Comparison of ENCODE assay signal across 12 cellular contexts in the genomic region with DNA sequence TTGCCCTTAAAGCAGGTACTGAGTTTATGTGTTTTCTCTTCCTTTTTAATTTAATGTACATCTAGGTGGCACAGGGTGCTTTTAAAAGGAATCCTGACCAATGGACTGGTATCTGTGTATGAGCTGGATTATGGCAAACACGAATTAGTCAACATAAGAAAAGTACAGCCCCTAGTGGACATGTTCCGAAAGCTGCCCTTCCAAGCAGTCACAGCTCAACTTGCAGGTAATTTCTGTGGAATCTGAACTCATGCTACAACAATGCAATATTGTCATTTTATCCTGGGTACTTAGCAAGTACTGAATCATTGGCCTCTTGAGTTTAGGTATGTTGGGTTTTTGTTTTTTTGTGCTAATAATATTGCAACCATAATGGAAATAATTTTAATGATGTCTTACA. TPM values are rescaled to one million over a fixed set of nuclear protein-coding genes. Genes with fewer than 3 reads are reported as not detected.
A peak's percentile ranks its signal among the peaks of the same experiment; 100 is the strongest.
DNase-seq lines count a peak whose midpoint lies in the region; ATAC-seq and TF ChIP-seq lines count a peak whose summit lies in the region.
"Had no signal": no experiment of that assay in that cellular context is flagged by ENCODE, and none has a peak within 500 bp of the region (broad histone marks: within the 10 kb centered on the region; RNA-seq: fewer than 3 reads in every experiment).

No MANE protein-coding gene starts in this region.

- TF ChIP-seq CTCF in AG04450 (IDR thresholded peaks at IDR 0.05; ENCODE audit: low read depth, low read length) (peak; percentile 52), GM23338 (conservative IDR thresholded peaks at IDR 0.05; ENCODE audit: low read depth in 2 of 2) (peak; percentile 25 to 46), SU-DHL-6 (IDR thresholded peaks at IDR 0.05; ENCODE audit: insufficient read depth, low read length, poor library complexity, severe bottlenecking) (peak; percentile 24)

- H3K27ac Mint-ChIP-seq in GM23338, result no peak overlapping the region
- H3K27ac Mint-ChIP-seq: activated CD4-positive, alpha-beta T cell treated with anti-CD3 and anti-CD28 coated beads for 36 hours had no signal

- no peaks in the 10 kb centered on the region; the same call in 2 of the 3 replicates for H3K9me3 Mint-ChIP-seq in GM23338

- H3K4me2 ChIP-seq in GM23338, result no peak overlapping the region
- no peak overlapping the region for H3K4me2 ChIP-seq in SU-DHL-6 (ENCODE audit: low read depth, low read length, poor library complexity, severe bottlenecking)

- no peak overlapping the region for H3K9ac ChIP-seq in SU-DHL-6 (ENCODE audit: low read length)

- H3K4me3 ChIP-seq in AG04450 (ENCODE audit: low read depth, low read length), result no peak overlapping the region
- H3K4me3 ChIP-seq in GM23338, result no peak overlapping the region
- no peak overlapping the region for H3K4me3 ChIP-seq in SU-DHL-6 (ENCODE audit: insufficient read depth, low read length, poor library complexity, severe bottlenecking)

- H3K27ac ChIP-seq in AG04450 (ENCODE audit: low read depth, low read length) (no peak overlapping the region), GM23338 (ENCODE audit: low read depth) (no peak overlapping the region), SU-DHL-6 (ENCODE audit: low read depth, low read length) (no peak overlapping the region)

- ATAC-seq in GM23338, result no peak
- no peak for ATAC-seq in GM21381 (IDR thresholded peaks at IDR 0.05; ENCODE audit: unreplicated experiment)
- no peak for ATAC-seq in GM18861 (IDR thresholded peaks at IDR 0.05; ENCODE audit: unreplicated experiment)
- ATAC-seq: activated CD4-positive, alpha-beta T cell treated with anti-CD3 and anti-CD28 coated beads for 36 hours; activated naive CD4-positive, alpha-beta T cell treated with anti-CD3 and anti-CD28 coated beads, Interleukin-2, amount 50 U/mL, for 72 hours had no signal

- H3K9me2 ChIP-seq in GM23338 (ENCODE audit: insufficient read depth) (no peaks in the 10 kb centered on the region), SU-DHL-6 (replicated peaks; ENCODE audit: insufficient read depth, low read length) (no peaks in the 10 kb centered on the region)

- H3K4me3 Mint-ChIP-seq in GM23338, result no peak overlapping the region
- H3K4me3 Mint-ChIP-seq: activated CD4-positive, alpha-beta T cell treated with anti-CD3 and anti-CD28 coated beads for 36 hours had no signal

- no peaks in the 10 kb centered on the region for H3K36me3 Mint-ChIP-seq in GM23338 (ENCODE audit: low read depth)

- H3K36me3 ChIP-seq in GM23338 (ENCODE audit: insufficient read depth), result no peaks in the 10 kb centered on the region
- no peaks in the 10 kb centered on the region for H3K36me3 ChIP-seq in SU-DHL-6 (ENCODE audit: low read length)

- CTCF ChIA-PET in AG04450 (lab: Charles Lee), result interaction anchor here (1.1 to 3.8 kb wide), 3 partner anchors 13 to 129 kb away, joined by 3 to 29 read pairs (median 6); no protein-coding TSS in a partner anchor

- H3K9me3 ChIP-seq in AG04450 (ENCODE audit: control insufficient read depth, insufficient read depth, low read length) (no peaks in the 10 kb centered on the region), SU-DHL-6 (ENCODE audit: insufficient read depth, low read length) (no peaks in the 10 kb centered on the region)

- no peaks in the 10 kb centered on the region for H3K27me3 Mint-ChIP-seq in GM23338 (ENCODE audit: insufficient read depth, low read depth, poor library complexity)
- H3K27me3 Mint-ChIP-seq: activated CD4-positive, alpha-beta T cell treated with anti-CD3 and anti-CD28 coated beads for 36 hours had no signal

- H3K27me3 ChIP-seq in AG04450 (ENCODE audit: control insufficient read depth, insufficient read depth, low read length), result no peaks in the 10 kb centered on the region
- no peaks in the 10 kb centered on the region for H3K27me3 ChIP-seq in GM23338 (ENCODE audit: insufficient read depth)
- H3K27me3 ChIP-seq in SU-DHL-6 (ENCODE audit: low read length), result no peaks in the 10 kb centered on the region

- H4K20me1 ChIP-seq in GM23338 (replicated peaks; ENCODE audit: insufficient read depth), result no peaks in the 10 kb centered on the region; the same call in 1 of the 2 replicates
- no peaks in the 10 kb centered on the region for H4K20me1 ChIP-seq in SU-DHL-6 (ENCODE audit: low read depth, low read length)

- no peaks in the 10 kb centered on the region for H3K4me1 ChIP-seq in GM23338 (ENCODE audit: insufficient read depth)

- no peaks in the 10 kb centered on the region for H3F3A ChIP-seq in GM23338 (replicated peaks; ENCODE audit: low read depth)
- H3F3A ChIP-seq in SU-DHL-6 (ENCODE audit: insufficient read depth), result no peaks in the 10 kb centered on the region

- POLR2A ChIA-PET in AG04450 (lab: Yijun Ruan, JAX), result no interaction called here

- no peaks in the 10 kb centered on the region for H3K79me2 ChIP-seq in GM23338 (replicated peaks; ENCODE audit: insufficient read depth)
- no peaks in the 10 kb centered on the region for H3K79me2 ChIP-seq in SU-DHL-6 (ENCODE audit: insufficient read depth, low read length)

- H2AFZ ChIP-seq in GM23338, result no peak overlapping the region
- no peak overlapping the region for H2AFZ ChIP-seq in SU-DHL-6 (ENCODE audit: low read depth, low read length, severe bottlenecking)

- no peaks in the 10 kb centered on the region for H3K4me1 Mint-ChIP-seq in GM23338
- H3K4me1 Mint-ChIP-seq: activated CD4-positive, alpha-beta T cell treated with anti-CD3 and anti-CD28 coated beads for 36 hours had no signal

- DNase-seq in AG04450 (ENCODE audit: low read depth, low spot score), result no peak
- peak; percentile 15 for DNase-seq in GM23338 (ENCODE audit: low spot score)
- DNase-seq in iPS-NIHi11 (ENCODE audit: low spot score), result peak; percentile 26
- DNase-seq in NCI-H2107 treated with DMSO at 0.1 percent for 48 hours (lab: John Stamatoyannopoulos, UW; ENCODE audit: unreplicated experiment), result no peak
- no peak for DNase-seq in NCI-H748 treated with DMSO at 0.1 percent for 48 hours (lab: John Stamatoyannopoulos, UW)
- DNase-seq: activated CD4-positive, alpha-beta T cell treated with anti-CD3 and anti-CD28 coated beads for 36 hours; KBM-7; kidney glomerular epithelial cell had no signal

TF ChIP-seq in GM23338, 12 proteins besides CTCF, POLR2A, EP300 and RAD21:
- TF ChIP-seq NANOG (IDR thresholded peaks at IDR 0.05; ENCODE audit: borderline replicate concordance) (no peak), CREB1 (CRISPR knock-in tag; IDR thresholded peaks at IDR 0.05; ENCODE audit: low read depth) (no peak), JUNB (IDR thresholded peaks at IDR 0.05; ENCODE audit: unreplicated experiment) (no peak), ZNF114 (CRISPR knock-in tag; IDR thresholded peaks at IDR 0.05) (no peak), POLR2AphosphoS5 (IDR thresholded peaks at IDR 0.05; ENCODE audit: low read depth) (no peak), EZH2phosphoT487 (IDR thresholded peaks at IDR 0.05; ENCODE audit: unreplicated experiment) (no peak), STAT1 (IDR thresholded peaks at IDR 0.05; ENCODE audit: unreplicated experiment) (no peak), ZNF331 (CRISPR knock-in tag; IDR thresholded peaks at IDR 0.05; ENCODE audit: low read depth) (no peak)
- TF ChIP-seq, protein P1, sequence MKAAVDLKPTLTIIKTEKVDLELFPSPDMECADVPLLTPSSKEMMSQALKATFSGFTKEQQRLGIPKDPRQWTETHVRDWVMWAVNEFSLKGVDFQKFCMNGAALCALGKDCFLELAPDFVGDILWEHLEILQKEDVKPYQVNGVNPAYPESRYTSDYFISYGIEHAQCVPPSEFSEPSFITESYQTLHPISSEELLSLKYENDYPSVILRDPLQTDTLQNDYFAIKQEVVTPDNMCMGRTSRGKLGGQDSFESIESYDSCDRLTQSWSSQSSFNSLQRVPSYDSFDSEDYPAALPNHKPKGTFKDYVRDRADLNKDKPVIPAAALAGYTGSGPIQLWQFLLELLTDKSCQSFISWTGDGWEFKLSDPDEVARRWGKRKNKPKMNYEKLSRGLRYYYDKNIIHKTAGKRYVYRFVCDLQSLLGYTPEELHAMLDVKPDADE (IDR thresholded peaks at IDR 0.05), result no peak
- TF ChIP-seq, protein P2, sequence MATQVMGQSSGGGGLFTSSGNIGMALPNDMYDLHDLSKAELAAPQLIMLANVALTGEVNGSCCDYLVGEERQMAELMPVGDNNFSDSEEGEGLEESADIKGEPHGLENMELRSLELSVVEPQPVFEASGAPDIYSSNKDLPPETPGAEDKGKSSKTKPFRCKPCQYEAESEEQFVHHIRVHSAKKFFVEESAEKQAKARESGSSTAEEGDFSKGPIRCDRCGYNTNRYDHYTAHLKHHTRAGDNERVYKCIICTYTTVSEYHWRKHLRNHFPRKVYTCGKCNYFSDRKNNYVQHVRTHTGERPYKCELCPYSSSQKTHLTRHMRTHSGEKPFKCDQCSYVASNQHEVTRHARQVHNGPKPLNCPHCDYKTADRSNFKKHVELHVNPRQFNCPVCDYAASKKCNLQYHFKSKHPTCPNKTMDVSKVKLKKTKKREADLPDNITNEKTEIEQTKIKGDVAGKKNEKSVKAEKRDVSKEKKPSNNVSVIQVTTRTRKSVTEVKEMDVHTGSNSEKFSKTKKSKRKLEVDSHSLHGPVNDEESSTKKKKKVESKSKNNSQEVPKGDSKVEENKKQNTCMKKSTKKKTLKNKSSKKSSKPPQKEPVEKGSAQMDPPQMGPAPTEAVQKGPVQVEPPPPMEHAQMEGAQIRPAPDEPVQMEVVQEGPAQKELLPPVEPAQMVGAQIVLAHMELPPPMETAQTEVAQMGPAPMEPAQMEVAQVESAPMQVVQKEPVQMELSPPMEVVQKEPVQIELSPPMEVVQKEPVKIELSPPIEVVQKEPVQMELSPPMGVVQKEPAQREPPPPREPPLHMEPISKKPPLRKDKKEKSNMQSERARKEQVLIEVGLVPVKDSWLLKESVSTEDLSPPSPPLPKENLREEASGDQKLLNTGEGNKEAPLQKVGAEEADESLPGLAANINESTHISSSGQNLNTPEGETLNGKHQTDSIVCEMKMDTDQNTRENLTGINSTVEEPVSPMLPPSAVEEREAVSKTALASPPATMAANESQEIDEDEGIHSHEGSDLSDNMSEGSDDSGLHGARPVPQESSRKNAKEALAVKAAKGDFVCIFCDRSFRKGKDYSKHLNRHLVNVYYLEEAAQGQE (IDR thresholded peaks at IDR 0.05; ENCODE audit: unreplicated experiment), result no peak
TF ChIP-seq in GM23338: peak in this region for 0.

RNA-seq across cellular contexts. Expression of gene TMOD1, which starts 14.4 kb away (rescaled TPM):
- polyA plus RNA-seq in AG04450 (2011; rRNA removed), result 0.10 and 0.19 TPM in 2 replicates
- 0.22 and 0.41 TPM in 2 replicates for polyA minus RNA-seq in AG04450 (2011; rRNA and poly(A)+ RNA removed)
- total RNA-seq in GM23338 (2014; rRNA removed; shearing (Covaris generic)), result 0.43 and 0.69 TPM in 2 replicates
- 4.1 and 4.5 TPM in 2 replicates for polyA plus RNA-seq in GM23338 (2016; fragmentation: Nextera tagmentation; extraction: Ambion mirVana)

Comparison
In these comparisons a context has a peak if more than half of its experiments do, and no peak if none do; other contexts are left out.
1. DNase-seq: peak in GM23338 (single experiment) and iPS-NIHi11 (single experiment); none in AG04450 (single experiment), NCI-H2107 treated with DMSO at 0.1 percent for 48 hours (single experiment) and NCI-H748 treated with DMSO at 0.1 percent for 48 hours (single experiment).
2. Peak in every context shown above with its lines, with median percentiles within 50 percentile points of each other: CTCF ChIP-seq.